ENCODE assay signal across 8 cellular contexts in genomic region chr18:55586841-55587240, GRCh38. TPM values are rescaled to one million over a fixed set of nuclear protein-coding genes. Genes with fewer than 3 reads are reported as not detected.
DNase-seq lines count a peak whose midpoint lies in the region; ATAC-seq, FAIRE-seq and TF ChIP-seq lines count a peak whose summit lies in the region.

No MANE protein-coding gene starts in this region.

- no TSS peak for BruUV-seq in Caco-2 (replicated peaks; lab: Mats Ljungman, UMichigan)

- H3K36me3 Mint-ChIP-seq in Caco-2 (ENCODE audit: insufficient read depth, unreplicated experiment) (peaks cover 9% of the 10 kb centered on the region), mesothelial cell of epicardium (no peaks in the 10 kb centered on the region)

- H3K27me3 Mint-ChIP-seq in Caco-2 (ENCODE audit: insufficient read depth, unreplicated experiment): no peaks in the 10 kb centered on the region
- no peaks in the 10 kb centered on the region for H3K27me3 Mint-ChIP-seq in mesothelial cell of epicardium (ENCODE audit: low read depth)

- H3K36me3 ChIP-seq in Caco-2 (ENCODE audit: control insufficient read depth, insufficient read depth, low read length): no peaks in the 10 kb centered on the region
- H3K36me3 ChIP-seq in bronchial epithelial cell (ENCODE audit: control insufficient read depth, insufficient read depth, low read length): no peaks in the 10 kb centered on the region

- no peak for ATAC-seq in GM18907 (IDR thresholded peaks at IDR 0.05; ENCODE audit: unreplicated experiment)
- ATAC-seq in GM21390 (IDR thresholded peaks at IDR 0.05; ENCODE audit: unreplicated experiment): no peak
- no peak for ATAC-seq in HG03095 (IDR thresholded peaks at IDR 0.05; ENCODE audit: unreplicated experiment)
- ATAC-seq in GM21381 (IDR thresholded peaks at IDR 0.05; ENCODE audit: unreplicated experiment): no peak

- FAIRE-seq in bronchial epithelial cell (lab: Jason Lieb, UNC): no peak

- no peak for DNase-seq in Caco-2
- DNase-seq in NAMALWA (ENCODE audit: low spot score): peak; percentile 61
- DNase-seq in bronchial epithelial cell (ENCODE audit: low read depth): no peak
- DNase-seq in mesothelial cell of epicardium (ENCODE audit: low spot score in 2 of 2, unreplicated experiment in 2 of 2): no peak

- H3K9me3 Mint-ChIP-seq in Caco-2 (ENCODE audit: unreplicated experiment) (no peaks in the 10 kb centered on the region), mesothelial cell of epicardium (no peaks in the 10 kb centered on the region)

- no peaks in the 10 kb centered on the region for H3K9me3 ChIP-seq in Caco-2

- peaks cover 15% of the 10 kb centered on the region for H3K4me1 ChIP-seq in Caco-2

- no peaks in the 10 kb centered on the region for H3K27me3 ChIP-seq in Caco-2 (replicated peaks; ENCODE audit: control insufficient read depth, insufficient read depth, low read length)
- no peaks in the 10 kb centered on the region for H3K27me3 ChIP-seq in bronchial epithelial cell (ENCODE audit: control insufficient read depth, insufficient read depth, low read length)

- CTCF ChIA-PET in Caco-2 (lab: Charles Lee): no interaction called here

- peak overlapping the region; percentile 63 for H3K4me3 ChIP-seq in Caco-2 (ENCODE audit: low read depth, low read length)
- H3K4me3 ChIP-seq in bronchial epithelial cell (ENCODE audit: low read depth, low read length): peak overlapping the region; percentile 65

- H3K4me1 Mint-ChIP-seq in Caco-2 (ENCODE audit: low read depth, unreplicated experiment): peaks cover 18% of the 10 kb centered on the region
- H3K4me1 Mint-ChIP-seq in mesothelial cell of epicardium: peaks cover 47% of the 10 kb centered on the region

- POLR2A ChIA-PET in Caco-2 (lab: Charles Lee): no interaction called here

- H3K27ac Mint-ChIP-seq in Caco-2 (ENCODE audit: unreplicated experiment) (peak overlapping the region; percentile 61), mesothelial cell of epicardium (peak overlapping the region; percentile 74)

- no peak for TF ChIP-seq CTCF in Caco-2 (IDR thresholded peaks at IDR 0.05; ENCODE audit: insufficient read depth in 1 of 2, low read depth in 1 of 2, low read length in 1 of 2, severe bottlenecking in 1 of 2, unreplicated experiment in 1 of 2)
- TF ChIP-seq CTCF in bronchial epithelial cell (IDR thresholded peaks at IDR 0.05; ENCODE audit: insufficient read depth, low read length, severe bottlenecking): no peak
- TF ChIP-seq CTCF in mesothelial cell of epicardium (IDR thresholded peaks at IDR 0.05; ENCODE audit: unreplicated experiment): no peak

- intact Hi-C loops in Caco-2 (cut with micrococcal nuclease; ENCODE audit: unreplicated experiment): loop anchor here (10.0 kb wide), 1 partner anchor 172 kb away; no protein-coding TSS in a partner anchor

- peak overlapping the region; percentile 78 for H3K4me3 Mint-ChIP-seq in Caco-2 (ENCODE audit: unreplicated experiment)
- peak overlapping the region; percentile 91 for H3K4me3 Mint-ChIP-seq in mesothelial cell of epicardium

RNA-seq across cellular contexts. Expression of gene TCF4, which starts 1.2 kb away (rescaled TPM):
- 93.7 and 103 TPM in 2 replicates for total RNA-seq in Caco-2 (2022)
- 4.5 and 10.0 TPM in 2 replicates for total RNA-seq in bronchial epithelial cell
- 210 to 224 TPM (median 218 TPM) in 3 replicates for total RNA-seq in mesothelial cell of epicardium
